35 cellular contexts compared by ENCODE assay signal in the genomic region with DNA sequence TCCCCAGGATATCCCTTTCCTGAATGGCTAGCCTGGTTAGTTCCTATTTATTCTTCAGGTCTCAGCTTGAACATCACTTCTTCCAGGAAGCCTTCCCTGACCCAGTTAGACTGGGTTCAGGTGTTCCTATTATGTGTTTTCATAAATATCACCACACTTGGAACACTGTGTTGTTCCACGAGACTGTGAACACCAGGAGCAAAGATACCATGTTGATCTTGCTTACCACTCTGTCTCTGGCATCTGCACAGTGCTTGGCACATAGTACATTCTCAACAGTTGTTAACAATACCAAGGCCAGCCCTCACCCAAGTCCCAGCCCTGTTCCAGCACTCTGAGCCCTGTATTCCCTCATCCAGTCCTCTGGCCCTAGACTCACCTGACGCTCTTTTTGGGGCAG. TPM values are rescaled to one million over a fixed set of nuclear protein-coding genes. Genes with fewer than 3 reads are reported as not detected.
"Had no signal": no experiment of that assay in that cellular context is flagged by ENCODE, and none has a peak within 500 bp of the region (broad histone marks: within the 10 kb centered on the region; RNA-seq: fewer than 3 reads in every experiment).

No MANE protein-coding gene starts in this region.

- H3K9me3 Mint-ChIP-seq: activated CD4-positive, alpha-beta memory T cell treated with anti-CD3 and anti-CD28 coated beads, Interleukin-2, amount 10 ng/mL, durations not matched to agents 7 days and 5 days; activated CD4-positive, alpha-beta T cell treated with anti-CD3 and anti-CD28 coated beads, Interleukin-2, amount 10 ng/mL, durations not matched to agents 24 days and 14 days; activated naive CD4-positive, alpha-beta T cell treated with anti-CD3 and anti-CD28 coated beads for 36 hours; activated naive CD4-positive, alpha-beta T cell treated with anti-CD3 and anti-CD28 coated beads, Interleukin-2, amount 50 U/mL, for 24 hours; activated naive CD8-positive, alpha-beta T cell treated with anti-CD3 and anti-CD28 coated beads for 36 hours; activated naive CD8-positive, alpha-beta T cell treated with anti-CD3 and anti-CD28 coated beads, Interleukin-2, amount 50 U/mL, for 24 hours; activated T-cell treated with anti-CD3 and anti-CD28 coated beads, Interleukin-2, amount 50 U/mL, for 24 hours; activated T-cell treated with anti-CD3 and anti-CD28 coated beads, Interleukin-2, amount 50 U/mL, for 72 hours; activated T-helper 2 cell treated with anti-CD3 and anti-CD28 coated beads, Interferon-gamma antibody, Interleukin-2, Interleukin-4, amounts not matched to agents 10 μg/mL and 5 μg/mL and 100 μg/mL, durations not matched to agents 14 hours and 24 hours and 36 hours; endodermal cell had no signal

- H3K4me1 ChIP-seq: adrenal gland, body of pancreas had no signal

- DNase-seq: activated CD4-positive, alpha-beta memory T cell treated with anti-CD3 and anti-CD28 coated beads, Interleukin-2, amount 10 ng/mL, durations not matched to agents 7 days and 5 days; activated CD4-positive, alpha-beta T cell treated with anti-CD3 and anti-CD28 coated beads for 36 hours; activated CD4-positive, alpha-beta T cell treated with anti-CD3 and anti-CD28 coated beads, Interleukin-2, amount 10 ng/mL, durations not matched to agents 24 days and 14 days; activated CD4-positive, alpha-beta T cell treated with anti-CD3 and anti-CD28 coated beads, Interleukin-2, amount 50 U/mL, for 4 hours; activated CD4-positive, CD25-positive, alpha-beta regulatory T cell; activated CD4-positive, CD25-positive, alpha-beta regulatory T cell treated with anti-CD3 and anti-CD28 coated beads, Interleukin-2, amount 50 U/mL, for 72 hours; activated CD8-positive, alpha-beta memory T cell treated with anti-CD3 and anti-CD28 coated beads, Interleukin-2, amount 50 U/mL, for 48 hours; activated effector memory CD4-positive, alpha-beta T cell treated with anti-CD3 and anti-CD28 coated beads, Interleukin-2, amount 50 U/mL, for 16 hours; activated naive CD4-positive, alpha-beta T cell treated with anti-CD3 and anti-CD28 coated beads for 36 hours; activated naive CD8-positive, alpha-beta T cell treated with anti-CD3 and anti-CD28 coated beads for 36 hours; activated naive CD8-positive, alpha-beta T cell treated with anti-CD3 and anti-CD28 coated beads, Interleukin-2, amount 50 U/mL, for 24 hours; activated T-cell treated with anti-CD3 and anti-CD28 coated beads for 4 hours; activated T-cell treated with anti-CD3 and anti-CD28 coated beads, Interleukin-2, amount 50 U/mL, for 24 hours; activated T-cell treated with anti-CD3 and anti-CD28 coated beads, Interleukin-2, amount 50 U/mL, for 72 hours; adrenal gland; amygdala; aorta; body of pancreas; caudate nucleus; cortex of kidney; effector memory CD4-positive, alpha-beta T cell; endodermal cell; esophagus squamous epithelium; head of caudate nucleus; hippocampal formation; T-helper 1 cell; T-helper 2 cell had no signal

- ATAC-seq: activated CD4-positive, alpha-beta T cell treated with anti-CD3 and anti-CD28 coated beads for 36 hours; activated naive CD8-positive, alpha-beta T cell treated with anti-CD3 and anti-CD28 coated beads, Interleukin-2, amount 50 U/mL, for 24 hours; activated T-cell treated with anti-CD3 and anti-CD28 coated beads, Interleukin-2, amount 50 U/mL, for 72 hours; body of pancreas had no signal

- H3K4me3 Mint-ChIP-seq: activated CD4-positive, alpha-beta memory T cell treated with anti-CD3 and anti-CD28 coated beads, Interleukin-2, amount 10 ng/mL, durations not matched to agents 7 days and 5 days; activated CD4-positive, alpha-beta T cell treated with anti-CD3 and anti-CD28 coated beads for 36 hours; activated CD4-positive, alpha-beta T cell treated with anti-CD3 and anti-CD28 coated beads, Interleukin-2, amount 10 ng/mL, durations not matched to agents 24 days and 14 days; activated naive CD4-positive, alpha-beta T cell treated with anti-CD3 and anti-CD28 coated beads for 36 hours; activated naive CD4-positive, alpha-beta T cell treated with anti-CD3 and anti-CD28 coated beads, Interleukin-2, amount 50 U/mL, for 24 hours; activated naive CD8-positive, alpha-beta T cell treated with anti-CD3 and anti-CD28 coated beads for 36 hours; activated naive CD8-positive, alpha-beta T cell treated with anti-CD3 and anti-CD28 coated beads, Interleukin-2, amount 50 U/mL, for 24 hours; activated T-cell treated with anti-CD3 and anti-CD28 coated beads, Interleukin-2, amount 50 U/mL, for 24 hours; activated T-cell treated with anti-CD3 and anti-CD28 coated beads, Interleukin-2, amount 50 U/mL, for 72 hours; endodermal cell had no signal

- H3K9me3 ChIP-seq: adrenal gland, body of pancreas, esophagus squamous epithelium had no signal

- H3K27me3 Mint-ChIP-seq: activated CD4-positive, alpha-beta memory T cell treated with anti-CD3 and anti-CD28 coated beads, Interleukin-2, amount 10 ng/mL, durations not matched to agents 7 days and 5 days; activated CD4-positive, alpha-beta T cell treated with anti-CD3 and anti-CD28 coated beads for 36 hours; activated CD4-positive, alpha-beta T cell treated with anti-CD3 and anti-CD28 coated beads, Interleukin-2, amount 10 ng/mL, durations not matched to agents 24 days and 14 days; activated naive CD4-positive, alpha-beta T cell treated with anti-CD3 and anti-CD28 coated beads, Interleukin-2, amount 50 U/mL, for 24 hours; activated naive CD8-positive, alpha-beta T cell treated with anti-CD3 and anti-CD28 coated beads for 36 hours; activated naive CD8-positive, alpha-beta T cell treated with anti-CD3 and anti-CD28 coated beads, Interleukin-2, amount 50 U/mL, for 24 hours; activated T-cell treated with anti-CD3 and anti-CD28 coated beads, Interleukin-2, amount 50 U/mL, for 24 hours had no signal

- H3K27ac Mint-ChIP-seq: activated CD4-positive, alpha-beta memory T cell treated with anti-CD3 and anti-CD28 coated beads, Interleukin-2, amount 10 ng/mL, durations not matched to agents 7 days and 5 days; activated CD4-positive, alpha-beta T cell treated with anti-CD3 and anti-CD28 coated beads for 36 hours; activated CD4-positive, alpha-beta T cell treated with anti-CD3 and anti-CD28 coated beads, Interleukin-2, amount 10 ng/mL, durations not matched to agents 24 days and 14 days; activated naive CD4-positive, alpha-beta T cell treated with anti-CD3 and anti-CD28 coated beads, Interleukin-2, amount 50 U/mL, for 24 hours; activated naive CD8-positive, alpha-beta T cell treated with anti-CD3 and anti-CD28 coated beads for 36 hours; activated naive CD8-positive, alpha-beta T cell treated with anti-CD3 and anti-CD28 coated beads, Interleukin-2, amount 50 U/mL, for 24 hours; activated T-cell treated with anti-CD3 and anti-CD28 coated beads, Interleukin-2, amount 50 U/mL, for 24 hours; activated T-cell treated with anti-CD3 and anti-CD28 coated beads, Interleukin-2, amount 50 U/mL, for 72 hours; activated T-helper 2 cell treated with anti-CD3 and anti-CD28 coated beads, Interferon-gamma antibody, Interleukin-2, Interleukin-4, amounts not matched to agents 10 μg/mL and 5 μg/mL and 100 μg/mL, durations not matched to agents 14 hours and 24 hours and 36 hours; endodermal cell had no signal

- H3K27ac ChIP-seq: adrenal gland, body of pancreas, epithelial cell of prostate had no signal

- H3K4me3 ChIP-seq: adrenal gland, body of pancreas, esophagus squamous epithelium had no signal

- H3K27me3 ChIP-seq: adrenal gland, body of pancreas, esophagus squamous epithelium had no signal

RNA-seq across cellular contexts. Expression of a gene that starts 33.9 kb away (rescaled TPM):
- total RNA-seq: body of pancreas, chondrocyte, dermis microvascular lymphatic vessel endothelial cell, endodermal cell, fibroblast of lung, fibroblast of villous mesenchyme, frontal cortex had no signal
